ENCODE assay signal across 1 cellular context in genomic region chr2:203018181-203018580, GRCh38.
TF ChIP-seq lines count a peak whose summit lies in the region.

No MANE protein-coding gene starts in this region.

TF ChIP-seq in GM23338, 12 proteins besides CTCF, POLR2A, EP300 and RAD21:
- TF ChIP-seq ZNF462 (CRISPR knock-in tag; IDR thresholded peaks at IDR 0.05) (no peak), EZH2phosphoT487 (IDR thresholded peaks at IDR 0.05; ENCODE audit: unreplicated experiment) (no peak), NANOG (IDR thresholded peaks at IDR 0.05; ENCODE audit: borderline replicate concordance) (no peak), REST (IDR thresholded peaks at IDR 0.05; ENCODE audit: unreplicated experiment) (no peak), JUNB (IDR thresholded peaks at IDR 0.05; ENCODE audit: unreplicated experiment) (no peak)
TF ChIP-seq in GM23338: peak in this region for 0.
